8 cellular contexts compared by ENCODE assay signal in the genomic region with DNA sequence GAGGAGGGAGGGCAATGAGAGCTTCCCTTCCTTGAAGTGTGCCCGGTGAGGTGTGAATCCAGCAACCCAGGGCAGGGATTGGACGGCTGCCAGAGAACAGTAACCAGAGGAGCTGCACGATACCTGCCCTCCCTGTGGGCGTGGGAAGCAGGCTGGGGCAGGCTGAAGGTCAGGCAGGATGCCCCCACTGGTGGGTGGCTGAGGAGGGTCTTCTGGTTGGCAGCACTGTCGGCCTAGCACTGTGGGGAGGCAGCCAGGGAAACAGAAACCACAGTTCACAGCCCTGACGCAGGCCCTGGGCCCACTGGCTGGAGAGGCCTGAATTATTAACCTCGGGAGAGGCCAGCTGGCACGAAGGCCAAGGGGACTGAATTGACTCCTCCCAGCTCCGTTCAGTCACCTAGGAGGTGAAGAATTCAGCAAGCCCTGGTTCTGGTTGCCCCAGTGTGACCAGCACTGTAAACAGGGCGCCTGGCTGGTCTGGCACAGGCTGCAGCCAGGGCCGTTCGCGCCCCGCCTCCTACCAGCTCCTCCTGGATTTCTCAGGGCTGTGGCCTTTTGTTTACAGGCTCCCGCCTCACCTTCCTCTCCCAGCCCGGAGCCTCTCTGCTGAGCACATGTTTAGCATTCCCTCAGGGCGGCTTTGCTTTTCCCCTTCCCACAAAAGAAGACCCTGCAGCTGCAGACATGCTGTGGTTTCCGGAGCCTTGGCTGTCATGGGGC.
DNase-seq lines count a peak whose midpoint lies in the region; ATAC-seq, FAIRE-seq and TF ChIP-seq lines count a peak whose summit lies in the region.

No MANE protein-coding gene starts in this region.

- peak overlapping the region; percentile 28 to 53; a peak in 2 of 6 replicates for H3K27ac ChIP-seq in A549
- H3K27ac ChIP-seq in H1 (ENCODE audit: low read depth, low read length): no peak overlapping the region

- peak overlapping the region in 2 of 4 experiments; percentile 7 to 27; a peak in 3 of 7 replicates for H3K9ac ChIP-seq in H1 (replicated peaks in 1 of 4; ENCODE audit: extremely low read depth in 1 of 4, low read depth in 3 of 4, low read length in 3 of 4)

- peak overlapping the region; percentile 73; the same call in 1 of the 2 replicates for H2BK5ac ChIP-seq in H1 (ENCODE audit: low read depth, low read length)

- H2BK120ac ChIP-seq in H1 (replicated peaks; ENCODE audit: low read depth, low read length): peak overlapping the region; percentile 69

- peak overlapping the region; percentile 88 for H3K4ac ChIP-seq in H1 (replicated peaks; ENCODE audit: insufficient read length, low read depth, low read length)

- CTCF ChIA-PET in A549 (lab: Yijun Ruan, JAX): interaction anchor here (0.6 to 1.0 kb wide), 3 partner anchors 9 to 18 kb away, joined by 3 to 4 read pairs (median 3); no protein-coding TSS in a partner anchor
- CTCF ChIA-PET in H1 (lab: Charles Lee; ENCODE audit: partially characterized antibody): interaction anchor here (0.9 to 2.3 kb wide), 8 partner anchors 8 to 322 kb away, joined by 3 to 9 read pairs (median 4); no protein-coding TSS in a partner anchor

- peak overlapping the region; percentile 32 for H3K56ac ChIP-seq in H1 (replicated peaks; ENCODE audit: insufficient read length, low read depth, low read length)

- 64% methylated on average over 16 of the region's 18 CpGs for WGBS in A549 (ENCODE audit: missing lambda C conversion rate)
- WGBS in H1 (ENCODE audit: extremely low coverage in 1 of 2, insufficient coverage in 1 of 2, insufficient read length in 1 of 2, insufficient replicate concordance in 2 of 2, low coverage in 1 of 2, low lambda C conversion rate in 2 of 2, missing lambda C conversion rate in 1 of 2), 2 experiments: 71% methylated on average over 18 of the region's 18 CpGs; no CpG with 5 or more reads in 1 of the 2 experiments

- TF ChIP-seq POLR2A in A549 (IDR thresholded peaks at IDR 0.05; ENCODE audit: low read length) (no peak), H1 (IDR thresholded peaks at IDR 0.05; ENCODE audit: control extremely low read depth in 1 of 2, low read depth in 2 of 2, low read length in 2 of 2) (no peak)

- H2BK12ac ChIP-seq in H1 (ENCODE audit: low read depth, low read length): peak overlapping the region; percentile 99

- H3K36me3 ChIP-seq in H1 (ENCODE audit: control insufficient read depth in 2 of 4, insufficient read depth in 4 of 4, low read length in 3 of 4) (no peaks in the 10 kb centered on the region), mucosa of descending colon (ENCODE audit: low read depth) (no peaks in the 10 kb centered on the region)

- TF ChIP-seq EP300 in A549 (IDR thresholded peaks at IDR 0.05): no peak
- no peak for TF ChIP-seq EP300 in H1 (IDR thresholded peaks at IDR 0.05; ENCODE audit: borderline replicate concordance in 1 of 2, low read depth in 2 of 2, low read length in 2 of 2)

- H3K14ac ChIP-seq in H1 (ENCODE audit: insufficient read length): no peak overlapping the region

- peaks cover 10% of the 10 kb centered on the region; the same call in 2 of the 3 replicates for H3K4me1 ChIP-seq in A549
- peaks cover 0 to 15% (median 5%) of the 10 kb centered on the region in 4 experiments; a peak in 4 of 7 replicates for H3K4me1 ChIP-seq in H1 (replicated peaks in 1 of 4; ENCODE audit: control insufficient read depth in 3 of 4, insufficient read depth in 4 of 4, low read length in 3 of 4)
- H3K4me1 ChIP-seq in mucosa of descending colon (ENCODE audit: low read depth): peaks cover 35% of the 10 kb centered on the region

- peak overlapping the region; percentile 97 for H2BK20ac ChIP-seq in H1 (ENCODE audit: low read length)

- H3K9me3 ChIP-seq in A549 (no peaks in the 10 kb centered on the region), H1 (ENCODE audit: insufficient read depth in 2 of 2, low read depth in 1 of 2, low read length in 1 of 2) (no peaks in the 10 kb centered on the region), mucosa of descending colon (no peaks in the 10 kb centered on the region)

- H4K91ac ChIP-seq in H1 (replicated peaks; ENCODE audit: insufficient read length, low read length): peak overlapping the region; percentile 94

- peak overlapping the region; percentile 20; the same call in 1 of the 2 replicates for H2AK5ac ChIP-seq in H1 (ENCODE audit: low read depth, low read length)

- H4K5ac ChIP-seq in H1 (ENCODE audit: insufficient read length, low read depth, low read length): peak overlapping the region; percentile 94

- TF ChIP-seq CTCF in A549 (IDR thresholded peaks at IDR 0.05): no peak
- no peak for TF ChIP-seq CTCF in H1 (IDR thresholded peaks at IDR 0.05; ENCODE audit: control extremely low read depth in 1 of 3, insufficient read depth in 1 of 3, low read depth in 1 of 3, low read length in 3 of 3)
- no peak for TF ChIP-seq CTCF in mucosa of descending colon (IDR thresholded peaks at IDR 0.05)

- no peak overlapping the region for H3K23ac ChIP-seq in H1 (ENCODE audit: insufficient read length)

- peak overlapping the region; percentile 83; the same call in 1 of the 2 replicates for H2BK15ac ChIP-seq in H1 (ENCODE audit: low read length)

- peak overlapping the region; percentile 15; the same call in 1 of the 2 replicates for H2AFZ ChIP-seq in H1 (ENCODE audit: low read length)

- peak overlapping the region; percentile 68; the same call in 1 of the 2 replicates for H3K18ac ChIP-seq in H1 (ENCODE audit: extremely low read depth, low read length)

- H4K8ac ChIP-seq in H1 (ENCODE audit: extremely low read depth, insufficient read depth, low read length): peak overlapping the region; percentile 39; the same call in 1 of the 2 replicates

- H3K4me2 ChIP-seq in A549 (peak overlapping the region; percentile 33; the same call in 2 of the 3 replicates), H1 (ENCODE audit: insufficient read depth in 1 of 2, low read depth in 2 of 2, low read length in 2 of 2) (no peak overlapping the region)

- intact Hi-C loops in mucosa of descending colon (cut with DNase I, micrococcal nuclease): no loop called here

- H4K20me1 ChIP-seq in H1 (replicated peaks in 1 of 2; ENCODE audit: control insufficient read depth in 1 of 2, insufficient read depth in 2 of 2, low read length in 2 of 2): no peaks in the 10 kb centered on the region

- FAIRE-seq in A549 (lab: Jason Lieb, UNC): no peak
- no peak for FAIRE-seq in H1 (lab: Jason Lieb, UNC)

- TF ChIP-seq RAD21 in A549 (conservative IDR thresholded peaks at IDR 0.05 in 1 of 2, IDR thresholded peaks at IDR 0.05 in 1 of 2) (no peak), H1 (IDR thresholded peaks at IDR 0.05 in 1 of 2, conservative IDR thresholded peaks at IDR 0.05 in 1 of 2; ENCODE audit: low read depth in 2 of 2, low read length in 2 of 2) (no peak; a peak in 1 of 4 replicates)

- H3K4me3 ChIP-seq in A549: no peak overlapping the region
- H3K4me3 ChIP-seq in H1 (ENCODE audit: extremely low read depth in 1 of 4, insufficient read depth in 2 of 4, low read depth in 3 of 4, low read length in 4 of 4): no peak overlapping the region
- no peak overlapping the region for H3K4me3 ChIP-seq in mucosa of descending colon

- ATAC-seq in A549 (peak in 1 of 2 experiments; percentile 63; a peak in 3 of 6 replicates), GM21723 (IDR thresholded peaks at IDR 0.05; ENCODE audit: unreplicated experiment) (peak; percentile 54), mucosa of descending colon (peak; percentile 91)

- peak in 1 of 2 experiments; percentile 7 for DNase-seq in A549 (ENCODE audit: low read depth in 1 of 2, low spot score in 1 of 2)
- peak; percentile 40 for DNase-seq in NCI-H2107 treated with DMSO at 0.1 percent for 48 hours (lab: John Stamatoyannopoulos, UW; ENCODE audit: unreplicated experiment)
- DNase-seq in H1 (ENCODE audit: low read depth in 1 of 2, low spot score in 2 of 2): peak; percentile 47 to 70
- peak; percentile 90 to 93 (median 90) for DNase-seq in mucosa of descending colon
- DNase-seq in RKO (ENCODE audit: low spot score): no peak
- DNase-seq in T-helper 1 cell: no peak
- no peak for DNase-seq in stimulated activated CD8-positive, alpha-beta memory T cell treated with anti-CD3 and anti-CD28 coated beads, Interleukin-4, amount 100 ng/mL, for 48 hours

- no peaks in the 10 kb centered on the region for H3K79me1 ChIP-seq in H1 (ENCODE audit: low read depth, low read length)

- H3K23me2 ChIP-seq in H1 (ENCODE audit: low read depth, low read length): no peaks in the 10 kb centered on the region

- POLR2A ChIA-PET in A549 (lab: Yijun Ruan, JAX) (no interaction called here), H1 (lab: Charles Lee; ENCODE audit: partially characterized antibody) (interaction anchor here (0.6 to 1.5 kb wide), 2 partner anchors 28 to 284 kb away, joined by 3 read pairs; no protein-coding TSS in a partner anchor)

- H3K27me3 ChIP-seq in H1 (replicated peaks in 1 of 4; ENCODE audit: control insufficient read depth in 3 of 4, extremely low read depth in 1 of 4, insufficient read depth in 3 of 4, low read length in 3 of 4): no peaks in the 10 kb centered on the region; a peak in 1 of 7 replicates

- no peaks in the 10 kb centered on the region for H3K79me2 ChIP-seq in H1 (ENCODE audit: control insufficient read depth in 1 of 2, insufficient read depth in 2 of 2, low read length in 2 of 2)

TF ChIP-seq in A549, 52 proteins besides CTCF, POLR2A, EP300 and RAD21 (continues in another document):
- TF ChIP-seq CHD2 (IDR thresholded peaks at IDR 0.05; ENCODE audit: low read length, partially characterized antibody) (no peak), RARB (CRISPR knock-in tag; IDR thresholded peaks at IDR 0.05) (no peak), HDAC2 (IDR thresholded peaks at IDR 0.05) (no peak), CBX8 (IDR thresholded peaks at IDR 0.05) (no peak)

Comparison
In these comparisons a context has a peak if more than half of its experiments do, and no peak if none do; other contexts are left out.
1. DNase-seq: peak in NCI-H2107 treated with DMSO at 0.1 percent for 48 hours (single experiment), H1 (2 of 2) and mucosa of descending colon (3 of 3); none in RKO (single experiment), T-helper 1 cell (0 of 5) and stimulated activated CD8-positive, alpha-beta memory T cell treated with anti-CD3 and anti-CD28 coated beads, Interleukin-4, amount 100 ng/mL, for 48 hours (single experiment).